ENCODE assay signal across 18 cellular contexts in genomic region chr11:15985127-15985862, GRCh38.
"Had no signal": no experiment of that assay in that cellular context is flagged by ENCODE, and none has a peak within 500 bp of the region (broad histone marks: within the 10 kb centered on the region; RNA-seq: fewer than 3 reads in every experiment).

No MANE protein-coding gene starts in this region.

- H3K27me3 Mint-ChIP-seq: activated naive CD8-positive, alpha-beta T cell had no signal

- H3K9me3 Mint-ChIP-seq: activated T-cell treated with anti-CD3 and anti-CD28 coated beads, Interleukin-2, amount 50 U/mL, for 4 hours; natural killer cell had no signal

- H3K4me3 ChIP-seq: ascending aorta, coronary artery, mucosa of descending colon, psoas muscle, right lobe of liver, tibial nerve had no signal

- H3K4me3 Mint-ChIP-seq: activated naive CD8-positive, alpha-beta T cell; activated T-cell treated with anti-CD3 and anti-CD28 coated beads, Interleukin-2, amount 50 U/mL, for 4 hours; natural killer cell; stimulated activated effector memory CD8-positive, alpha-beta T cell treated with anti-CD3 and anti-CD28 coated beads, Interleukin-12 subunit alpha, Interleukin-12 subunit beta, amount 100 ng/mL, for 72 hours had no signal

- H3K36me3 ChIP-seq: ascending aorta, right lobe of liver, tibial nerve had no signal

- H3K4me1 ChIP-seq: ascending aorta had no signal

- H3K9me3 ChIP-seq: ascending aorta, mucosa of descending colon, psoas muscle, right lobe of liver, tibial nerve had no signal

- H3K27me3 ChIP-seq: ascending aorta, right lobe of liver, tibial nerve had no signal

- H3K36me3 Mint-ChIP-seq: activated naive CD8-positive, alpha-beta T cell; natural killer cell; stimulated activated effector memory CD8-positive, alpha-beta T cell treated with anti-CD3 and anti-CD28 coated beads, Interleukin-12 subunit alpha, Interleukin-12 subunit beta, amount 100 ng/mL, for 72 hours had no signal

- DNase-seq: activated CD4-positive, alpha-beta T cell treated with anti-CD3 and anti-CD28 coated beads for 1 hour; activated CD4-positive, alpha-beta T cell treated with anti-CD3 and anti-CD28 coated beads, Interleukin-2, amount 50 U/mL, for 48 hours; activated gamma-delta T cell; activated T-cell treated with anti-CD3 and anti-CD28 coated beads, Interleukin-2, amount 50 U/mL, for 4 hours; caudate nucleus; effector CD8-positive, alpha-beta T cell; hypothalamus; mucosa of descending colon; natural killer cell; psoas muscle; right lobe of liver; SW 1271 had no signal

- H3K27ac Mint-ChIP-seq: activated naive CD8-positive, alpha-beta T cell; natural killer cell; stimulated activated effector memory CD8-positive, alpha-beta T cell treated with anti-CD3 and anti-CD28 coated beads, Interleukin-12 subunit alpha, Interleukin-12 subunit beta, amount 100 ng/mL, for 72 hours had no signal

- H3K27ac ChIP-seq: ascending aorta, coronary artery, epithelial cell of prostate, psoas muscle, right lobe of liver had no signal

- H3K4me1 Mint-ChIP-seq: natural killer cell; stimulated activated effector memory CD8-positive, alpha-beta T cell treated with anti-CD3 and anti-CD28 coated beads, Interleukin-12 subunit alpha, Interleukin-12 subunit beta, amount 100 ng/mL, for 72 hours had no signal
